ENCODE assay signal across 1 cellular context in the genomic region with DNA sequence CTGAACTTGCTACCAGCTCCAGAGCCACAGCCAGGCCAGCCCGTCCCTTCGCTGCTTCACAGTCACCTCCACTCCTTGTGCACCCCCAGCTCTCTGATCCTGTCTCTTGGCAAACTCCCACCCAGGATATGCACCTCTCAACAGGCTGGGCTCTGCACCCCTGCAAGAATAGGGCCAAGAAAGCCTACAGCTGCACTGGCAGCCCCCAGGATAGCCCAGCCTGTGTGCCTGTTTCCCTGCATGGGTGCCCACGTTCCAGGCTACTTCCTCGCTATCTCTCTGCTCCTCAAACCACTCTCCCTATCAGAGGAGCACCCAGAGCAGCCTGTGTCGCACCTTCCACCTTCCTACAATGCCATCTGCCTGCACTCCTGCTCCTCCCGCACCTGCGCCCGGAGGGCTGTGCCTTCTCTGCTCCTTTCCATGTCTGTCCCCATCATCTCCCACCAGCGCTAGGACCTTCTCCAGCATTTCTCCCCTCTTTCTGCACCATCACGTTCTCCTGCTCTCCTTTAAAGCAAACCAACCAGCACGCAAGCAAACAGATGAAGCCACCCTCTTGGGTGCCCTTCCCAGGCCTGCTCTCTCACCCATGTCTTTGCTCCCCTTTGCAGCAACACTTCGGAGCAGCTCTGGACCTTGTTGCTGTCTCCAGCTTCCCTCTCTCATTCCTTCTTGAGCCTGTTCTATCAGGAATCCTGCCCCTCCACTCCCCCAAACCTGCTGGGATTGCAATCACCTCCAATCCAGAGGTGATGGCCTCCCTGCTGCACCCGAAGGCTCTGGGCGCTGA.
TF ChIP-seq lines count a peak whose summit lies in the region.

No MANE protein-coding gene starts in this region.

TF ChIP-seq in HepG2, 621 proteins besides CTCF, POLR2A, EP300 and RAD21:
- TF ChIP-seq PLRG1 (conservative IDR thresholded peaks at IDR 0.05): no peak
- TF ChIP-seq, protein P1, sequence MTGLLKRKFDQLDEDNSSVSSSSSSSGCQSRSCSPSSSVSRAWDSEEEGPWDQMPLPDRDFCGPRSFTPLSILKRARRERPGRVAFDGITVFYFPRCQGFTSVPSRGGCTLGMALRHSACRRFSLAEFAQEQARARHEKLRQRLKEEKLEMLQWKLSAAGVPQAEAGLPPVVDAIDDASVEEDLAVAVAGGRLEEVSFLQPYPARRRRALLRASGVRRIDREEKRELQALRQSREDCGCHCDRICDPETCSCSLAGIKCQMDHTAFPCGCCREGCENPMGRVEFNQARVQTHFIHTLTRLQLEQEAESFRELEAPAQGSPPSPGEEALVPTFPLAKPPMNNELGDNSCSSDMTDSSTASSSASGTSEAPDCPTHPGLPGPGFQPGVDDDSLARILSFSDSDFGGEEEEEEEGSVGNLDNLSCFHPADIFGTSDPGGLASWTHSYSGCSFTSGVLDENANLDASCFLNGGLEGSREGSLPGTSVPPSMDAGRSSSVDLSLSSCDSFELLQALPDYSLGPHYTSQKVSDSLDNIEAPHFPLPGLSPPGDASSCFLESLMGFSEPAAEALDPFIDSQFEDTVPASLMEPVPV (CRISPR knock-in tag; IDR thresholded peaks at IDR 0.05): no peak
- TF ChIP-seq ZNF30 (CRISPR knock-in tag; IDR thresholded peaks at IDR 0.05): no peak
